ENCODE assay signal across 13 cellular contexts in the genomic region with DNA sequence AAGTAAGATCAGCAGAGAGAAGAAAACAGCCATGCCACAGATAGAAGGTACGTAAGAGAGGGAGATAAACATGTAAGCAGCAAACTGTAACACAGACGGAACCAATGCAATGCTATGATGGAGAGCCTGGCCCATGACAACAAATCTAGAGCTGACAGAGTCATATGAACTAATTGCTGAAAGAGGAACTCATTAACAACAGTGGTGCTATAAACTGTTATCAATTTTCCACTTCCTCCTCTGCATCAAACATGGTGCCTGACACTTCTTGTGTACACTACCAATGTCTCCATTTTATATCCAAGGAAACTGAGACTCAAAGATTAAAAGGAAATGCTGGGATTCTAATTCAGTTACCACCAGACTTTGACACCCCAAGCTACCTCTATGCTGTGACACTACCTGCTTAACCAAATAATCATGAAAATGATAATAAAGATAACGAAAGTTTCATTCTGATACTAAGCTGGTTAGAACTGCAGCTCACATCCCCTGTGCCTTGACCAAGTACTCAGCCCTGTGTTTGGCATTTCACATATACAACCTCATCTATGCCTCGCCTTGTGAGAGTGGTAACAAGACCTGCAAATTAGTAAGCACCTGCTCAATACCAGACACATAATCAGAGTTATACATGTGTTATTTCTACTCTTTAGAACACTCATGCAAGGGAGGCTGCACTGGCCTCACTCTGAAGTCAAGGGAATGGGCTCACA.
"Had no signal": no experiment of that assay in that cellular context is flagged by ENCODE, and none has a peak within 500 bp of the region (broad histone marks: within the 10 kb centered on the region; RNA-seq: fewer than 3 reads in every experiment).

No MANE protein-coding gene starts in this region.

- H3K9me3 ChIP-seq: testis had no signal

- H3K27me3 ChIP-seq: hepatocyte, testis had no signal

- ATAC-seq: activated CD4-positive, alpha-beta T cell treated with anti-CD3 and anti-CD28 coated beads for 36 hours; effector memory CD8-positive, alpha-beta T cell; T-helper 17 cell had no signal

- H3K4me1 ChIP-seq: testis had no signal

- DNase-seq: activated CD4-positive, alpha-beta memory T cell treated with anti-CD3 and anti-CD28 coated beads, Interleukin-2, amount 10 ng/mL, durations not matched to agents 7 days and 5 days; activated CD4-positive, alpha-beta T cell treated with anti-CD3 and anti-CD28 coated beads for 36 hours; activated CD8-positive, alpha-beta memory T cell treated with anti-CD3 and anti-CD28 coated beads, Interleukin-2, amount 50 U/mL, for 4 hours; activated naive CD4-positive, alpha-beta T cell treated with anti-CD3 and anti-CD28 coated beads, Interleukin-2, amount 10 ng/mL, durations not matched to agents 7 days and 5 days; central memory CD4-positive, alpha-beta T cell; effector memory CD8-positive, alpha-beta T cell; kidney glomerular epithelial cell; stimulated activated CD4-positive, alpha-beta T cell treated with anti-CD3 and anti-CD28 coated beads, Interleukin-2, amount 100 ng/mL, for 48 hours; T-helper 17 cell; testis had no signal

- H3K27ac ChIP-seq: coronary artery, epithelial cell of prostate, hepatocyte, testis had no signal

- H3K4me3 ChIP-seq: coronary artery, hepatocyte, testis had no signal

- H2AFZ ChIP-seq: hepatocyte had no signal

- H3K4me2 ChIP-seq: hepatocyte had no signal
